ENCODE assay signal across 8 cellular contexts in genomic region chr1:100949515-100950158, GRCh38. TPM values are rescaled to one million over a fixed set of nuclear protein-coding genes. Genes with fewer than 3 reads are reported as not detected.
DNase-seq lines count a peak whose midpoint lies in the region; ATAC-seq and TF ChIP-seq lines count a peak whose summit lies in the region.
"Not testable (repeated sequence)": the region's sequence is repeated elsewhere in the genome, so short reads cannot be mapped to it uniquely, and the experiment has no call there.

No MANE protein-coding gene starts in this region.

- H3K27ac Mint-ChIP-seq in activated CD4-positive, alpha-beta T cell treated with anti-CD3 and anti-CD28 coated beads for 36 hours = peak overlapping the region; percentile 84

- not testable (repeated sequence) for H3K27me3 Mint-ChIP-seq in activated CD4-positive, alpha-beta T cell treated with anti-CD3 and anti-CD28 coated beads for 36 hours

- not testable (repeated sequence) for H3K4me3 Mint-ChIP-seq in activated CD4-positive, alpha-beta T cell treated with anti-CD3 and anti-CD28 coated beads for 36 hours

- intact Hi-C loops in activated CD4-positive, alpha-beta T cell treated with anti-CD3 and anti-CD28 coated beads for 36 hours (cut with DNase I, micrococcal nuclease) = loop anchor here in 1 of 2 experiments (5.0 kb wide), 1 partner anchor 163 kb away; no protein-coding TSS in a partner anchor

- CTCF ChIA-PET in activated CD4-positive, alpha-beta T cell treated with anti-CD3 and anti-CD28 coated beads for 36 hours (lab: Charles Lee) = interaction anchor here (0.7 to 1.5 kb wide), 10 partner anchors 9 to 486 kb away, joined by 3 to 6 read pairs (median 3); no protein-coding TSS in a partner anchor

- ATAC-seq in GM21381 (IDR thresholded peaks at IDR 0.05; ENCODE audit: unreplicated experiment) = peak; percentile 89
- ATAC-seq in HG03196 (IDR thresholded peaks at IDR 0.05; ENCODE audit: unreplicated experiment) = peak; percentile 84
- peak; percentile 66 for ATAC-seq in activated CD4-positive, alpha-beta T cell treated with anti-CD3 and anti-CD28 coated beads for 36 hours

- H3K4me1 Mint-ChIP-seq in activated CD4-positive, alpha-beta T cell treated with anti-CD3 and anti-CD28 coated beads for 36 hours = peaks cover 66% of the 10 kb centered on the region

- H3K9me3 Mint-ChIP-seq in activated CD4-positive, alpha-beta T cell treated with anti-CD3 and anti-CD28 coated beads for 36 hours (ENCODE audit: low read depth) = peaks cover 68% of the 10 kb centered on the region

- H3K36me3 Mint-ChIP-seq in activated CD4-positive, alpha-beta T cell treated with anti-CD3 and anti-CD28 coated beads for 36 hours (ENCODE audit: low read depth) = peaks cover 94% of the 10 kb centered on the region

- in situ Hi-C loops in astrocyte of the spinal cord (cut with HindIII; ENCODE audit: low sequenced_read_pairs) = not testable (repeated sequence)

- DNase-seq in DMS53 (lab: John Stamatoyannopoulos, UW) = peak; percentile 96
- peak; percentile 82 for DNase-seq in NCI-H345 (lab: John Stamatoyannopoulos, UW)
- peak; percentile 77 for DNase-seq in activated CD4-positive, alpha-beta T cell treated with anti-CD3 and anti-CD28 coated beads for 36 hours
- peak; percentile 12 for DNase-seq in astrocyte of the spinal cord (ENCODE audit: low read depth, low spot score)
- DNase-seq in iris pigment epithelial cell (ENCODE audit: low read depth) = peak; percentile 45
- peak; percentile 54 for DNase-seq in stimulated activated CD4-positive, alpha-beta T cell treated with anti-CD3 and anti-CD28 coated beads, Interleukin-15, amount 100 ng/mL, for 24 hours

- POLR2A ChIA-PET in activated CD4-positive, alpha-beta T cell treated with anti-CD3 and anti-CD28 coated beads for 36 hours (lab: Charles Lee) = interaction anchor here (0.6 kb wide), 1 partner anchor 9 kb away, joined by 4 read pairs; no protein-coding TSS in a partner anchor

- H3K4me3 ChIP-seq in astrocyte of the spinal cord (ENCODE audit: low read depth, low read length) = not testable (repeated sequence)

- not testable (repeated sequence) for TF ChIP-seq CTCF in astrocyte of the spinal cord (IDR thresholded peaks at IDR 0.05; ENCODE audit: low read depth, low read length)

RNA-seq across cellular contexts. Expression of gene SLC30A7, which starts 53.7 kb away (rescaled TPM):
- total RNA-seq in activated CD4-positive, alpha-beta T cell treated with anti-CD3 and anti-CD28 coated beads for 36 hours = 10 to 100 TPM; 33.2 to 34.6 TPM

RNA-seq across cellular contexts. Expression of gene EXTL2, which starts 55.0 kb away (rescaled TPM):
- total RNA-seq in activated CD4-positive, alpha-beta T cell treated with anti-CD3 and anti-CD28 coated beads for 36 hours = 1 to 10 TPM; 4.5 to 5.0 TPM

Comparison
In these comparisons a context has a peak if more than half of its experiments do, and no peak if none do; other contexts are left out.
1. DNase-seq: peak in every context shown above with its lines; median percentile 96 in DMS53; 82 in NCI-H345; 77 in activated CD4-positive, alpha-beta T cell treated with anti-CD3 and anti-CD28 coated beads for 36 hours; 54 in stimulated activated CD4-positive, alpha-beta T cell treated with anti-CD3 and anti-CD28 coated beads, Interleukin-15, amount 100 ng/mL, for 24 hours; 45 in iris pigment epithelial cell; 12 in astrocyte of the spinal cord.